Comparison of ENCODE assay signal across 33 cellular contexts in the genomic region with DNA sequence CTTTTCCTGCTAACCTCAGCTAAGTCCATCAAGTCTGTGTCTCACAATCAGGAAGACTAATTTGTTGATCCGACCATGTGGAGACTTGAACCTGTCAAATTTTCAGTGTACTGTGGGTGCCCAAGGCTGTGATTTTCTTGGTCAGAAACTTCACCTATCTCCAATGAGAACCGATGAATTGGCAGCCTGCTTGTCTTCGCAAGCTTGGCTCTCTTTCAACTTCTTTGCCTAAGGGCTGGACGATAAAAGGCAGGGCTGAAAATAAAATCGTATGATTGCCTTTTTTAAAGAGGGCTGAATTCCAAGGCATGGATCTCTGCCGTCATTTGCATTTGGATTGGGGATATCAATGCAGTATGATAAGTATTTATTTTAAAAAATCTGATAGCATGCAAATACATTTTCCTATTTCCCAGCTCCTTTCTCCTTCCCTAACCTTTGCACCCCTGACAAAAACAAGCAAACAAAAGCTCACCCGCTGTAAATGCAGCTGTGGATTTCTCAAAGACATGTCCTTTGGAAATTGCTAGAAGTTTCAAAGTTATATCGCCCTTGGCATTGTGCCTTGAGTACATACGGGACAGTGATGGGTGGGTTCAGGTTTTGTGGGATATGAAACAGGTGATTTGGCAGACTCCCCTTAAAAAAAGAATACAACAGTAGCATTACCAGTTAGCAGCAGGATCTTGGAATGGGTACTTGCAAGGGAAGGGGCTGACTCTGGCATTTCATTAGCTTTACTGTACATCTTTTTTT.
DNase-seq lines count a peak whose midpoint lies in the region; ATAC-seq, FAIRE-seq and TF ChIP-seq lines count a peak whose summit lies in the region.
"Had no signal": no experiment of that assay in that cellular context is flagged by ENCODE, and none has a peak within 500 bp of the region (broad histone marks: within the 10 kb centered on the region; RNA-seq: fewer than 3 reads in every experiment).

No MANE protein-coding gene starts in this region.

- no peak for TF ChIP-seq CTCF in body of pancreas (IDR thresholded peaks at IDR 0.05)
- TF ChIP-seq CTCF in pancreas (IDR thresholded peaks at IDR 0.05): no peak
- no peak for TF ChIP-seq CTCF in sigmoid colon (IDR thresholded peaks at IDR 0.05)

- H3K9me3 ChIP-seq in body of pancreas (peaks cover 0 to 11% (median 0%) of the 10 kb centered on the region in 3 donors), pancreas (no peaks in the 10 kb centered on the region), sigmoid colon (peaks cover 0 to 8% (median 3%) of the 10 kb centered on the region in 4 donors)
- H3K9me3 ChIP-seq: BE2C, Caco-2 had no signal

- DNase-seq in body of pancreas: peak; percentile 70 to 90 (median 80)
- peak in 4 of 6 donors; percentile 24 to 84 (median 80) for DNase-seq in pancreas
- DNase-seq in sigmoid colon: peak; percentile 6
- no peak for DNase-seq in H7
- no peak for DNase-seq in MV-4-11 (lab: John Stamatoyannopoulos, UW)
- DNase-seq: 8988T; ACHN; AML-193; BE2C; C1 segment of cervical spinal cord; Caco-2; Calu3; CD4-positive, alpha-beta memory T cell; CD4-positive, alpha-beta T cell; CD4-positive, CD25-positive, alpha-beta regulatory T cell; CD8-positive, alpha-beta memory T cell; CD8-positive, alpha-beta T cell; COR-L47; DMS 273 treated with DMSO at 0.1 percent for 48 hours; DMS153; DMS53; DMS79; DMS79 treated with DMSO at 0.1 percent for 48 hours; DND-41; EL had no signal

- no peak for FAIRE-seq in pancreas (lab: Jason Lieb, UNC)
- FAIRE-seq: A204.1, A549, D721Med had no signal

- ATAC-seq in body of pancreas (peak; percentile 90), pancreas (peak; percentile 90 to 93 (median 91)), GM21526 (IDR thresholded peaks at IDR 0.05; ENCODE audit: low FRiP score, unreplicated experiment) (no peak)
- ATAC-seq: A549; CD8-positive, alpha-beta T cell had no signal

- TF ChIP-seq EP300 in sigmoid colon (IDR thresholded peaks at IDR 0.05): no peak

- peak overlapping the region; percentile 60 to 64 (median 62) for H3K27ac ChIP-seq in body of pancreas
- H3K27ac ChIP-seq in pancreas: peak overlapping the region in 2 of 4 donors; percentile 58 to 66
- H3K27ac ChIP-seq in sigmoid colon: no peak overlapping the region
- H3K27ac ChIP-seq: 22Rv1; A549; BLaER1; BLaER1 treated with 17β-estradiol and CSF1 and Interleukin-3, amounts not matched to agents 10 nM and 100 nM; C4-2B had no signal

- peaks cover 19% of the 10 kb centered on the region for H3K4me1 ChIP-seq in body of pancreas
- peaks cover 0 to 2% (median 0%) of the 10 kb centered on the region in 3 donors for H3K4me1 ChIP-seq in pancreas
- H3K4me1 ChIP-seq in sigmoid colon: no peaks in the 10 kb centered on the region
- H3K4me1 ChIP-seq: A549, BE2C, Caco-2 had no signal

- H3K27me3 ChIP-seq in body of pancreas: no peaks in the 10 kb centered on the region
- no peaks in the 10 kb centered on the region for H3K27me3 ChIP-seq in pancreas
- no peaks in the 10 kb centered on the region for H3K27me3 ChIP-seq in sigmoid colon
- no peaks in the 10 kb centered on the region for H3K27me3 ChIP-seq in H7 (ENCODE audit: control insufficient read depth, insufficient read depth, low read length)
- H3K27me3 ChIP-seq: BE2C; BLaER1; BLaER1 treated with 17β-estradiol and CSF1 and Interleukin-3, amounts not matched to agents 10 nM and 100 nM had no signal

- TF ChIP-seq POLR2A in body of pancreas (IDR thresholded peaks at IDR 0.05): no peak
- TF ChIP-seq POLR2A in sigmoid colon (IDR thresholded peaks at IDR 0.05): no peak

- 32 to 35% methylated on average over 9 of the region's 9 CpGs for WGBS in body of pancreas, 2 donors
- 30 to 33% methylated on average over 9 of the region's 9 CpGs for WGBS in pancreas, 2 donors
- 31 to 84% methylated on average over 9 of the region's 9 CpGs for WGBS in sigmoid colon, 2 donors

- H3K36me3 ChIP-seq in body of pancreas (replicated peaks in 1 of 2; ENCODE audit: insufficient read depth in 1 of 2, low read depth in 2 of 2) (no peaks in the 10 kb centered on the region), pancreas (no peaks in the 10 kb centered on the region), sigmoid colon (no peaks in the 10 kb centered on the region), H7 (replicated peaks; ENCODE audit: control insufficient read depth, insufficient read depth, low read length) (no peaks in the 10 kb centered on the region)
- H3K36me3 ChIP-seq: BE2C, BLaER1 had no signal

- intact Hi-C loops in body of pancreas (cut with DNase I) (no loop called here), pancreas (cut with DNase I) (no loop called here), sigmoid colon (cut with DNase I) (no loop called here)

- H3K4me3 ChIP-seq in body of pancreas: no peak overlapping the region
- no peak overlapping the region for H3K4me3 ChIP-seq in pancreas
- H3K4me3 ChIP-seq in sigmoid colon: no peak overlapping the region
- no peak overlapping the region for H3K4me3 ChIP-seq in H7 (ENCODE audit: insufficient read depth, low read depth, low read length)
- H3K4me3 ChIP-seq: A549; BLaER1; BLaER1 treated with 17β-estradiol and CSF1 and Interleukin-3, amounts not matched to agents 10 nM and 100 nM had no signal

Comparison
In these comparisons a context has a peak if more than half of its experiments do, and no peak if none do; other contexts are left out.
1. DNase-seq: peak in body of pancreas (4 of 4), pancreas (4 of 6) and sigmoid colon (single experiment); none in H7 (single experiment) and MV-4-11 (single experiment).
2. H3K27ac ChIP-seq: peak in body of pancreas (4 of 4); none in sigmoid colon (0 of 4).